Comparison of ENCODE assay signal across 1 cellular context in the genomic region with DNA sequence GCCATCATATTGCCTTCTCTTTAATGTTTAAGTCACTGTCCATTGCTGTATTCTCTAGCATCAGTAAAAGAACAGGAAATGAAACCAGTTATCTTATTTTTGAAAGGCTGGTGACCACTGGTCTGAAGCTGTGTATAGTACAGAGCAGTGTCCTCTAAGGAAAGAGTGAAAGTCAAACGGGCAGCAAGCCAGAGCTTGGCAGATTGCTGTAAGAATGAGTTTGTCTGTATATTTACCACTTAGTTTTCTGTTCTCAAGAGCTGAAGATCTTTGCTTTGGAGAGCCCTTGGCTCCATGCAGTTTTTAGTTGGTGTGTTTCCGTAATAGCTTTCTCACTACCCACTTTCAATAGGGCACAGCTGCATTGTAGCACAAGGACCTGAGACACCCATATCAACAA.
TF ChIP-seq lines count a peak whose summit lies in the region.

No MANE protein-coding gene starts in this region.

TF ChIP-seq in GM23338, 12 proteins besides CTCF, POLR2A, EP300 and RAD21:
- no peak for TF ChIP-seq EZH2 (IDR thresholded peaks at IDR 0.05; ENCODE audit: low read depth, unreplicated experiment)
- TF ChIP-seq, protein P1, sequence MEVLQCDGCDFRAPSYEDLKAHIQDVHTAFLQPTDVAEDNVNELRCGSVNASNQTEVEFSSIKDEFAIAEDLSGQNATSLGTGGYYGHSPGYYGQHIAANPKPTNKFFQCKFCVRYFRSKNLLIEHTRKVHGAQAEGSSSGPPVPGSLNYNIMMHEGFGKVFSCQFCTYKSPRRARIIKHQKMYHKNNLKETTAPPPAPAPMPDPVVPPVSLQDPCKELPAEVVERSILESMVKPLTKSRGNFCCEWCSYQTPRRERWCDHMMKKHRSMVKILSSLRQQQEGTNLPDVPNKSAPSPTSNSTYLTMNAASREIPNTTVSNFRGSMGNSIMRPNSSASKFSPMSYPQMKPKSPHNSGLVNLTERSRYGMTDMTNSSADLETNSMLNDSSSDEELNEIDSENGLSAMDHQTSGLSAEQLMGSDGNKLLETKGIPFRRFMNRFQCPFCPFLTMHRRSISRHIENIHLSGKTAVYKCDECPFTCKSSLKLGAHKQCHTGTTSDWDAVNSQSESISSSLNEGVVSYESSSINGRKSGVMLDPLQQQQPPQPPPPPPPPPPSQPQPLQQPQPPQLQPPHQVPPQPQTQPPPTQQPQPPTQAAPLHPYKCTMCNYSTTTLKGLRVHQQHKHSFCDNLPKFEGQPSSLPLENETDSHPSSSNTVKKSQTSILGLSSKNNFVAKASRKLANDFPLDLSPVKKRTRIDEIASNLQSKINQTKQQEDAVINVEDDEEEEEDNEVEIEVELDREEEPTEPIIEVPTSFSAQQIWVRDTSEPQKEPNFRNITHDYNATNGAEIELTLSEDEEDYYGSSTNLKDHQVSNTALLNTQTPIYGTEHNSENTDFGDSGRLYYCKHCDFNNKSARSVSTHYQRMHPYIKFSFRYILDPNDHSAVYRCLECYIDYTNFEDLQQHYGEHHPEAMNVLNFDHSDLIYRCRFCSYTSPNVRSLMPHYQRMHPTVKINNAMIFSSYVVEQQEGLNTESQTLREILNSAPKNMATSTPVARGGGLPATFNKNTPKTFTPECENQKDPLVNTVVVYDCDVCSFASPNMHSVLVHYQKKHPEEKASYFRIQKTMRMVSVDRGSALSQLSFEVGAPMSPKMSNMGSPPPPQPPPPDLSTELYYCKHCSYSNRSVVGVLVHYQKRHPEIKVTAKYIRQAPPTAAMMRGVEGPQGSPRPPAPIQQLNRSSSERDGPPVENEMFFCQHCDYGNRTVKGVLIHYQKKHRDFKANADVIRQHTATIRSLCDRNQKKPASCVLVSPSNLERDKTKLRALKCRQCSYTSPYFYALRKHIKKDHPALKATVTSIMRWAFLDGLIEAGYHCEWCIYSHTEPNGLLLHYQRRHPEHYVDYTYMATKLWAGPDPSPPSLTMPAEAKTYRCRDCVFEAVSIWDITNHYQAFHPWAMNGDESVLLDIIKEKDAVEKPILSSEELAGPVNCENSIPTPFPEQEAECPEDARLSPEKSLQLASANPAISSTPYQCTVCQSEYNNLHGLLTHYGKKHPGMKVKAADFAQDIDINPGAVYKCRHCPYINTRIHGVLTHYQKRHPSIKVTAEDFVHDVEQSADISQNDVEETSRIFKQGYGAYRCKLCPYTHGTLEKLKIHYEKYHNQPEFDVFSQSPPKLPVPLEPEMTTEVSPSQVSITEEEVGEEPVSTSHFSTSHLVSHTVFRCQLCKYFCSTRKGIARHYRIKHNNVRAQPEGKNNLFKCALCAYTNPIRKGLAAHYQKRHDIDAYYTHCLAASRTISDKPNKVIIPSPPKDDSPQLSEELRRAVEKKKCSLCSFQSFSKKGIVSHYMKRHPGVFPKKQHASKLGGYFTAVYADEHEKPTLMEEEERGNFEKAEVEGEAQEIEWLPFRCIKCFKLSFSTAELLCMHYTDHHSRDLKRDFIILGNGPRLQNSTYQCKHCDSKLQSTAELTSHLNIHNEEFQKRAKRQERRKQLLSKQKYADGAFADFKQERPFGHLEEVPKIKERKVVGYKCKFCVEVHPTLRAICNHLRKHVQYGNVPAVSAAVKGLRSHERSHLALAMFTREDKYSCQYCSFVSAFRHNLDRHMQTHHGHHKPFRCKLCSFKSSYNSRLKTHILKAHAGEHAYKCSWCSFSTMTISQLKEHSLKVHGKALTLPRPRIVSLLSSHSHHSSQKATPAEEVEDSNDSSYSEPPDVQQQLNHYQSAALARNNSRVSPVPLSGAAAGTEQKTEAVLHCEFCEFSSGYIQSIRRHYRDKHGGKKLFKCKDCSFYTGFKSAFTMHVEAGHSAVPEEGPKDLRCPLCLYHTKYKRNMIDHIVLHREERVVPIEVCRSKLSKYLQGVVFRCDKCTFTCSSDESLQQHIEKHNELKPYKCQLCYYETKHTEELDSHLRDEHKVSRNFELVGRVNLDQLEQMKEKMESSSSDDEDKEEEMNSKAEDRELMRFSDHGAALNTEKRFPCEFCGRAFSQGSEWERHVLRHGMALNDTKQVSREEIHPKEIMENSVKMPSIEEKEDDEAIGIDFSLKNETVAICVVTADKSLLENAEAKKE (CRISPR knock-in tag; IDR thresholded peaks at IDR 0.05): no peak
